5 cellular contexts compared by ENCODE assay signal in genomic region chr11:129954703-129955102, GRCh38. TPM values are rescaled to one million over a fixed set of nuclear protein-coding genes. Genes with fewer than 3 reads are reported as not detected.
DNase-seq lines count a peak whose midpoint lies in the region; ATAC-seq, FAIRE-seq and TF ChIP-seq lines count a peak whose summit lies in the region.
"Not testable (repeated sequence)": the region's sequence is repeated elsewhere in the genome, so short reads cannot be mapped to it uniquely, and the experiment has no call there.

No MANE protein-coding gene starts in this region.

- BruUV-seq in Panc1 (replicated peaks; lab: Mats Ljungman, UMichigan), result TSS peak; percentile 28
- BruUV-seq in K562 (replicated peaks; lab: Mats Ljungman, UMichigan); HepG2 (replicated peaks; lab: Mats Ljungman, UMichigan): not testable (repeated sequence)

- H3K4me2 ChIP-seq in K562 (ENCODE audit: insufficient read depth, low read length); HepG2 (ENCODE audit: low read depth, low read length): not testable (repeated sequence)

- in situ Hi-C loops in Panc1 (cut with HindIII; ENCODE audit: low pct_unique_long_range_greater_than_20kb, low sequenced_read_pairs); K562 (cut with MboI); HepG2 (cut with HindIII; ENCODE audit: extremely low pct_ligation_motif_present, low pct_unique_long_range_greater_than_20kb): not testable (repeated sequence)

- H2AFZ ChIP-seq in K562 (ENCODE audit: low read depth, low read length); HepG2 (ENCODE audit: low read length): not testable (repeated sequence)

- H3K36me3 ChIP-seq in HEK293 (ENCODE audit: control insufficient read depth in 2 of 2, insufficient read depth in 1 of 2, low read length in 2 of 2) (peaks cover 0 to 14% of the 10 kb centered on the region in 2 experiments; a peak in 1 of 3 replicates), HepG2 (replicated peaks in 1 of 2; ENCODE audit: control insufficient read depth in 1 of 2, insufficient read depth in 2 of 2, low read length in 2 of 2) (peaks cover 5 to 11% of the 10 kb centered on the region in 2 experiments; a peak in 3 of 5 replicates)
- not testable (repeated sequence) for H3K36me3 ChIP-seq in Panc1 (ENCODE audit: control insufficient read depth, insufficient read depth, low read length); K562 (ENCODE audit: control insufficient read depth, insufficient read depth, low read length)

- CTCF ChIA-PET in HEK293 (lab: Yijun Ruan, JAX); Panc1 (lab: Charles Lee); K562 (lab: Yijun Ruan, JAX; ENCODE audit: low intra/inter-chr PET ratio); HepG2 (lab: Yijun Ruan, JAX; ENCODE audit: low intra/inter-chr PET ratio, low total read pairs): not testable (repeated sequence)
- CTCF ChIA-PET in WTC11 (lab: Charles Lee), result interaction anchor here (1.3 to 1.6 kb wide), 3 partner anchors 31 to 178 kb away, joined by 4 to 8 read pairs (median 6); no protein-coding TSS in a partner anchor

- not testable (repeated sequence) for H3K27ac ChIP-seq in HEK293 (ENCODE audit: extremely low read depth, low read depth, low read length); Panc1 (ENCODE audit: low read length); K562 (ENCODE audit: extremely low read depth, low read depth, low read length); HepG2 (ENCODE audit: extremely low read length, insufficient read depth, low read length)

- ATAC-seq in Panc1, WTC11, K562, HepG2: not testable (repeated sequence)

- 29% methylated on average over 1 of the region's 1 CpG for WGBS in K562 (ENCODE audit: insufficient coverage, low coverage, missing lambda C conversion rate)
- WGBS in HepG2 (ENCODE audit: low lambda C conversion rate), result 83% methylated on average over 1 of the region's 1 CpG

- not testable (repeated sequence) for H3K27me3 Mint-ChIP-seq in WTC11 (ENCODE audit: low read depth)

- POLR2A ChIA-PET in HEK293 (lab: Yijun Ruan, JAX); Panc1 (lab: Charles Lee); WTC11 (lab: Charles Lee): not testable (repeated sequence)
- POLR2A ChIA-PET in K562 (lab: Yijun Ruan, JAX) (interaction anchor here (1.1 to 1.6 kb wide), 3 partner anchors 15 to 50 kb away, joined by 4 read pairs; no protein-coding TSS in a partner anchor), HepG2 (lab: Yijun Ruan, JAX) (interaction anchor here (1.8 kb wide), 1 partner anchor 49 kb away, joined by 5 read pairs; no protein-coding TSS in a partner anchor)

- H3K27me3 ChIP-seq in Panc1 (ENCODE audit: control insufficient read depth, insufficient read depth, low read length); K562 (ENCODE audit: control insufficient read depth in 2 of 2, insufficient read depth in 2 of 2, low read length in 2 of 2); HepG2 (ENCODE audit: control insufficient read depth in 1 of 2, insufficient read depth in 2 of 2, low read length in 2 of 2): not testable (repeated sequence)

- not testable (repeated sequence) for H3K79me2 ChIP-seq in K562 (ENCODE audit: control insufficient read depth, insufficient read depth, low read length); HepG2 (ENCODE audit: insufficient read depth, low read length)

- H3K9me3 Mint-ChIP-seq in WTC11, result not testable (repeated sequence)

- not testable (repeated sequence) for TF ChIP-seq RAD21 in K562 (CRISPR knock-in tag; conservative IDR thresholded peaks at IDR 0.05 in 1 of 2, IDR thresholded peaks at IDR 0.05 in 1 of 2); HepG2 (CRISPR knock-in tag; IDR thresholded peaks at IDR 0.05)

- not testable (repeated sequence) for TF ChIP-seq EP300 in K562 (IDR thresholded peaks at IDR 0.05; ENCODE audit: low read length); HepG2 (IDR thresholded peaks at IDR 0.05; ENCODE audit: low read depth in 2 of 2, low read length in 2 of 2); HepG2 (CRISPR knock-in tag; IDR thresholded peaks at IDR 0.05; ENCODE audit: borderline replicate concordance)

- intact Hi-C loops in Panc1 (cut with micrococcal nuclease; ENCODE audit: unreplicated experiment); K562 (cut with micrococcal nuclease); HepG2 (cut with micrococcal nuclease; ENCODE audit: unreplicated experiment): not testable (repeated sequence)

- not testable (repeated sequence) for TF ChIP-seq POLR2A in K562 (conservative IDR thresholded peaks at IDR 0.05); HepG2 (IDR thresholded peaks at IDR 0.05; ENCODE audit: insufficient read depth in 1 of 2, low read depth in 2 of 2, low read length in 2 of 2)

- not testable (repeated sequence) for TF ChIP-seq CTCF in HEK293 (tag by site-specific recombination; IDR thresholded peaks at IDR 0.05); Panc1 (IDR thresholded peaks at IDR 0.05); WTC11 (IDR thresholded peaks at IDR 0.05); K562 (IDR thresholded peaks at IDR 0.05 in 2 of 3, conservative IDR thresholded peaks at IDR 0.05 in 1 of 3; ENCODE audit: insufficient read depth in 2 of 3, low read depth in 1 of 3, low read length in 3 of 3); HepG2 (CRISPR knock-in tag; IDR thresholded peaks at IDR 0.05)

- H4K20me1 ChIP-seq in K562 (replicated peaks; ENCODE audit: control insufficient read depth, insufficient read depth, low read length); HepG2 (ENCODE audit: insufficient read depth, low read length): not testable (repeated sequence)

- FAIRE-seq in K562 (lab: Jason Lieb, UNC); HepG2 (lab: Jason Lieb, UNC): not testable (repeated sequence)

- H3K36me3 Mint-ChIP-seq in WTC11, result peaks cover 28% of the 10 kb centered on the region

- not testable (repeated sequence) for H3K9me1 ChIP-seq in K562 (ENCODE audit: control insufficient read depth, insufficient read depth, low read length)

- not testable (repeated sequence) for H3K4me1 ChIP-seq in HEK293 (ENCODE audit: control insufficient read depth, insufficient read depth, low read length); Panc1 (ENCODE audit: control insufficient read depth, insufficient read depth, low read length); HepG2 (ENCODE audit: insufficient read depth, low read length)
- H3K4me1 ChIP-seq in K562 (replicated peaks in 1 of 2; ENCODE audit: control insufficient read depth in 2 of 2, insufficient read depth in 2 of 2, low read length in 2 of 2), result peaks cover 11 to 23% of the 10 kb centered on the region in 2 experiments; a peak in 4 of 5 replicates

- H3K4me3 Mint-ChIP-seq in WTC11, result not testable (repeated sequence)

- peaks cover 10% of the 10 kb centered on the region for H3K4me1 Mint-ChIP-seq in WTC11

- H3K27ac Mint-ChIP-seq in WTC11, result not testable (repeated sequence)

- H3K4me3 ChIP-seq in HEK293 (ENCODE audit: low read depth, low read length); Panc1 (ENCODE audit: low read depth in 2 of 2, low read length in 2 of 2); K562; HepG2 (replicated peaks in 1 of 3; ENCODE audit: insufficient read depth in 1 of 3, low read depth in 2 of 3, low read length in 3 of 3): not testable (repeated sequence)

- H3K9ac ChIP-seq in K562 (ENCODE audit: insufficient read depth in 1 of 2, low read depth in 2 of 2, low read length in 2 of 2); HepG2 (ENCODE audit: insufficient read depth, low read depth, low read length): not testable (repeated sequence)

- H3K9me3 ChIP-seq in HEK293 (ENCODE audit: control insufficient read depth, insufficient read depth, low read depth, low read length); Panc1 (ENCODE audit: control insufficient read depth, insufficient read depth, low read depth, low read length); K562 (replicated peaks; ENCODE audit: control insufficient read depth, insufficient read depth, low read depth, low read length); HepG2 (ENCODE audit: low read length): not testable (repeated sequence)

- DNase-seq in Panc1 (ENCODE audit: low read depth, low spot score); WTC11 (ENCODE audit: low spot score); K562 (ENCODE audit: extremely low read depth in 1 of 4, low spot score in 3 of 4); HepG2 (ENCODE audit: low spot score): not testable (repeated sequence)

RNA-seq across cellular contexts. Expression of gene PRDM10, which starts 47.9 kb away (rescaled TPM):
- total RNA-seq in Panc1 (2021; ENCODE audit: unreplicated experiment) (12.5 TPM), WTC11 (2021) (15.8 to 18.9 TPM (median 17.9 TPM) in 3 replicates), K562 (2014; rRNA removed) (4.7 and 5.1 TPM in 2 replicates), K562 (2014; rRNA removed; fragmentation: Illumina TruSeq; extraction: Trizol) (4.3 and 4.4 TPM in 2 replicates), K562 (2015; rRNA removed; fragmentation: Illumina TruSeq; extraction: Trizol) (4.9 TPM in 2 replicates), K562 (2021) (8.9 and 9.3 TPM in 2 replicates), HepG2 (2016; rRNA removed; fragmentation: Illumina TruSeq; extraction: Trizol) (5.8 and 7.6 TPM in 2 replicates)
- 8.6 TPM for polyA plus RNA-seq in Panc1 (2012; ENCODE audit: insufficient read length)
- 43.6 and 51.3 TPM in 2 replicates for total RNA-seq in K562 (2011; cell fraction: chromatin; rRNA removed; ENCODE audit: low replicate concordance)
- total RNA-seq in K562 (2011; cell fraction: nucleolus; rRNA removed), result 17.5 and 22.8 TPM in 2 replicates
- total RNA-seq in K562 (2011; cell fraction: nucleoplasm; rRNA removed), result 9.8 and 24.3 TPM in 2 replicates
- polyA plus RNA-seq in K562 (2011; rRNA removed) (4.5 and 7.0 TPM in 2 replicates), K562 (2014; fragmentation: Illumina TruSeq; extraction: Trizol) (4.9 and 6.7 TPM in 2 replicates), K562 (2014; fragmentation: Nextera tagmentation; extraction: Ambion mirVana) (under 1 TPM; 0.89 to 0.94 TPM), K562 (2014; rRNA removed) (3.1 and 4.2 TPM in 2 replicates), HepG2 (2011; rRNA removed) (5.7 and 8.3 TPM in 2 replicates)
- polyA plus RNA-seq in K562 (2011; cell fraction: cytosol; rRNA removed), result 10.6 and 14.2 TPM in 2 replicates
- 10.6 and 27.2 TPM in 2 replicates for polyA plus RNA-seq in K562 (2011; cell fraction: nucleus; rRNA removed)
- polyA plus RNA-seq in K562 (2012), result 2.6 and 3.4 TPM in 2 replicates
- 14.6 and 17.6 TPM in 2 replicates for polyA minus RNA-seq in K562 (2011; rRNA and poly(A)+ RNA removed)
- 10.1 and 14.1 TPM in 2 replicates for polyA minus RNA-seq in K562 (2011; cell fraction: cytosol; rRNA and poly(A)+ RNA removed)
- 8.3 and 11.3 TPM in 2 replicates for polyA minus RNA-seq in K562 (2011; cell fraction: nucleus; rRNA and poly(A)+ RNA removed)
- total RNA-seq in HepG2 (2016; cell fraction: cytosol; rRNA removed; fragmentation: Illumina TruSeq; extraction: Trizol; ENCODE audit: low read depth), result 1.8 and 4.1 TPM in 2 replicates
- total RNA-seq in HepG2 (2016; cell fraction: insoluble cytoplasmic fraction; rRNA removed; fragmentation: Illumina TruSeq; extraction: Trizol), result 4.7 and 5.0 TPM in 2 replicates
- 2.4 and 3.3 TPM in 2 replicates for total RNA-seq in HepG2 (2016; cell fraction: membrane; rRNA removed; fragmentation: Illumina TruSeq; extraction: Trizol)
- total RNA-seq in HepG2 (2016; cell fraction: nucleus; rRNA removed; fragmentation: Illumina TruSeq; extraction: Trizol), result 8.7 and 10.3 TPM in 2 replicates
- polyA plus RNA-seq in HepG2 (2011; cell fraction: cytosol; rRNA removed), result 2.5 and 2.9 TPM in 2 replicates
- polyA plus RNA-seq in HepG2 (2011; cell fraction: nucleus; rRNA removed), result 22.9 and 26.5 TPM in 2 replicates
- polyA plus RNA-seq in HepG2 (2012), result 3.2 and 5.1 TPM in 2 replicates
- 0.12 and 0.21 TPM in 2 replicates for polyA plus RNA-seq in HepG2 (2016; cell fraction: cytosol; fragmentation: Illumina TruSeq; extraction: Trizol; ENCODE audit: low read depth)
- 4.0 and 4.5 TPM in 2 replicates for polyA plus RNA-seq in HepG2 (2016; cell fraction: insoluble cytoplasmic fraction; fragmentation: Illumina TruSeq; extraction: Trizol; ENCODE audit: low read depth)
- 0.57 and 0.73 TPM in 2 replicates for polyA plus RNA-seq in HepG2 (2016; cell fraction: membrane; fragmentation: Illumina TruSeq; extraction: Trizol; ENCODE audit: low read depth)
- 15.4 and 16.4 TPM in 2 replicates for polyA plus RNA-seq in HepG2 (2016; cell fraction: nucleus; fragmentation: Illumina TruSeq; extraction: Trizol; ENCODE audit: insufficient read depth, low read depth)
- 26.0 and 28.8 TPM in 2 replicates for polyA minus RNA-seq in HepG2 (2011; rRNA and poly(A)+ RNA removed; ENCODE audit: low replicate concordance)
- 4.9 and 5.3 TPM in 2 replicates for polyA minus RNA-seq in HepG2 (2011; cell fraction: cytosol; rRNA and poly(A)+ RNA removed)
- polyA minus RNA-seq in HepG2 (2011; cell fraction: nucleus; rRNA and poly(A)+ RNA removed), result 10.2 and 19.1 TPM in 2 replicates

RNA-seq across cellular contexts. Expression of gene NFRKB, which starts 59.3 kb away (rescaled TPM):
- total RNA-seq in Panc1 (2021; ENCODE audit: unreplicated experiment) (58.8 TPM), WTC11 (2021) (30.7 to 35.5 TPM (median 31.4 TPM) in 3 replicates), K562 (2014; rRNA removed) (23.9 and 32.1 TPM in 2 replicates), K562 (2014; rRNA removed; fragmentation: Illumina TruSeq; extraction: Trizol) (22.1 and 23.6 TPM in 2 replicates), K562 (2015; rRNA removed; fragmentation: Illumina TruSeq; extraction: Trizol) (25.8 and 27.2 TPM in 2 replicates), K562 (2021) (39.4 and 42.6 TPM in 2 replicates), HepG2 (2016; rRNA removed; fragmentation: Illumina TruSeq; extraction: Trizol) (17.9 and 22.9 TPM in 2 replicates)
- 33.7 TPM for polyA plus RNA-seq in Panc1 (2012; ENCODE audit: insufficient read length)
- total RNA-seq in K562 (2011; cell fraction: chromatin; rRNA removed; ENCODE audit: low replicate concordance), result 121 TPM in 2 replicates
- total RNA-seq in K562 (2011; cell fraction: nucleolus; rRNA removed), result 60.9 and 64.5 TPM in 2 replicates
- 77.7 and 91.8 TPM in 2 replicates for total RNA-seq in K562 (2011; cell fraction: nucleoplasm; rRNA removed)
- polyA plus RNA-seq in K562 (2011; rRNA removed) (19.3 and 26.0 TPM in 2 replicates), K562 (2014; fragmentation: Illumina TruSeq; extraction: Trizol) (33.5 and 34.0 TPM in 2 replicates), K562 (2014; fragmentation: Nextera tagmentation; extraction: Ambion mirVana) (10 to 100 TPM in 1 of 2 experiments, 1 to 10 TPM in 1; 7.1 to 11.6 TPM), K562 (2014; rRNA removed) (19.8 and 23.6 TPM in 2 replicates), HepG2 (2011; rRNA removed) (23.7 and 31.0 TPM in 2 replicates)
- 16.9 and 29.9 TPM in 2 replicates for polyA plus RNA-seq in K562 (2011; cell fraction: cytosol; rRNA removed)
- polyA plus RNA-seq in K562 (2011; cell fraction: nucleus; rRNA removed), result 76.8 and 117 TPM in 2 replicates
- 24.8 and 31.1 TPM in 2 replicates for polyA plus RNA-seq in K562 (2012)
- 17.6 and 31.5 TPM in 2 replicates for polyA minus RNA-seq in K562 (2011; rRNA and poly(A)+ RNA removed)
- polyA minus RNA-seq in K562 (2011; cell fraction: cytosol; rRNA and poly(A)+ RNA removed), result 7.6 and 22.7 TPM in 2 replicates
- polyA minus RNA-seq in K562 (2011; cell fraction: nucleus; rRNA and poly(A)+ RNA removed), result 28.4 and 32.2 TPM in 2 replicates
- 4.2 and 4.3 TPM in 2 replicates for total RNA-seq in HepG2 (2016; cell fraction: cytosol; rRNA removed; fragmentation: Illumina TruSeq; extraction: Trizol; ENCODE audit: low read depth)
- total RNA-seq in HepG2 (2016; cell fraction: insoluble cytoplasmic fraction; rRNA removed; fragmentation: Illumina TruSeq; extraction: Trizol), result 14.3 and 22.1 TPM in 2 replicates
- 10.6 and 11.5 TPM in 2 replicates for total RNA-seq in HepG2 (2016; cell fraction: membrane; rRNA removed; fragmentation: Illumina TruSeq; extraction: Trizol)
- total RNA-seq in HepG2 (2016; cell fraction: nucleus; rRNA removed; fragmentation: Illumina TruSeq; extraction: Trizol), result 25.7 and 37.4 TPM in 2 replicates
- 14.7 and 16.3 TPM in 2 replicates for polyA plus RNA-seq in HepG2 (2011; cell fraction: cytosol; rRNA removed)
- polyA plus RNA-seq in HepG2 (2011; cell fraction: nucleus; rRNA removed), result 127 and 157 TPM in 2 replicates
- 21.8 and 24.9 TPM in 2 replicates for polyA plus RNA-seq in HepG2 (2012)
- polyA plus RNA-seq in HepG2 (2016; cell fraction: cytosol; fragmentation: Illumina TruSeq; extraction: Trizol; ENCODE audit: low read depth), result 1.2 and 1.4 TPM in 2 replicates
- polyA plus RNA-seq in HepG2 (2016; cell fraction: insoluble cytoplasmic fraction; fragmentation: Illumina TruSeq; extraction: Trizol; ENCODE audit: low read depth), result 10.0 and 12.7 TPM in 2 replicates
- 3.3 and 3.4 TPM in 2 replicates for polyA plus RNA-seq in HepG2 (2016; cell fraction: membrane; fragmentation: Illumina TruSeq; extraction: Trizol; ENCODE audit: low read depth)
- polyA plus RNA-seq in HepG2 (2016; cell fraction: nucleus; fragmentation: Illumina TruSeq; extraction: Trizol; ENCODE audit: insufficient read depth, low read depth), result 53.0 and 63.6 TPM in 2 replicates
- polyA minus RNA-seq in HepG2 (2011; rRNA and poly(A)+ RNA removed; ENCODE audit: low replicate concordance), result 22.5 and 25.1 TPM in 2 replicates
- polyA minus RNA-seq in HepG2 (2011; cell fraction: cytosol; rRNA and poly(A)+ RNA removed), result 7.3 and 11.0 TPM in 2 replicates
- polyA minus RNA-seq in HepG2 (2011; cell fraction: nucleus; rRNA and poly(A)+ RNA removed), result 49.2 and 52.1 TPM in 2 replicates
